Comparison of ENCODE assay signal across 9 cellular contexts in genomic region chr6:15266423-15266996, GRCh38. TPM values are rescaled to one million over a fixed set of nuclear protein-coding genes. Genes with fewer than 3 reads are reported as not detected.
A peak's percentile ranks its signal among the peaks of the same experiment; 100 is the strongest.
DNase-seq lines count a peak whose midpoint lies in the region; ATAC-seq and TF ChIP-seq lines count a peak whose summit lies in the region.
"Had no signal": no experiment of that assay in that cellular context is flagged by ENCODE, and none has a peak within 500 bp of the region (broad histone marks: within the 10 kb centered on the region; RNA-seq: fewer than 3 reads in every experiment).

No MANE protein-coding gene starts in this region.

- in situ Hi-C loops in G401 (cut with HindIII; ENCODE audit: low sequenced_read_pairs), result no loop called here

- CTCF ChIA-PET in WTC11 (lab: Charles Lee), result interaction anchor here (0.6 kb wide), 1 partner anchor 230 kb away, joined by 3 read pairs; no protein-coding TSS in a partner anchor

- H3K4me1 Mint-ChIP-seq in WTC11, result peaks cover 97% of the 10 kb centered on the region

- H3K9me3 Mint-ChIP-seq in WTC11, result no peaks in the 10 kb centered on the region

- DNase-seq in AML-193 (lab: John Stamatoyannopoulos, UW), result peak; percentile 13 to 24
- no peak for DNase-seq in WTC11 (ENCODE audit: low spot score)
- no peak for DNase-seq in left lobe of liver (ENCODE audit: low spot score)
- DNase-seq in activated gamma-delta T cell treated with Interleukin-2 at 50 U/mL for 16 hours, result no peak
- no peak for DNase-seq in G401 (ENCODE audit: low spot score)
- no peak for DNase-seq in COR-L47 (lab: John Stamatoyannopoulos, UW)
- DNase-seq: activated CD4-positive, alpha-beta T cell treated with anti-CD3 and anti-CD28 coated beads, Interleukin-2, amount 50 U/mL, for 4 hours had no signal

- ATAC-seq in HG02678 (IDR thresholded peaks at IDR 0.05; ENCODE audit: unreplicated experiment) (peak; percentile 46), WTC11 (no peak), left lobe of liver (peak; percentile 78), HG02870 (IDR thresholded peaks at IDR 0.05; ENCODE audit: unreplicated experiment) (no peak)

- peaks cover 9% of the 10 kb centered on the region; the same call in 1 of the 2 replicates for H3K36me3 Mint-ChIP-seq in WTC11

- H3K27me3 Mint-ChIP-seq in WTC11 (ENCODE audit: low read depth), result no peaks in the 10 kb centered on the region

- H3K4me3 Mint-ChIP-seq in WTC11, result peak overlapping the region; percentile 61

- H3K27ac Mint-ChIP-seq in WTC11, result peak overlapping the region; percentile 92

- POLR2A ChIA-PET in WTC11 (lab: Charles Lee), result no interaction called here

- TF ChIP-seq CTCF in WTC11 (IDR thresholded peaks at IDR 0.05), result no peak

TF ChIP-seq in WTC11, 78 proteins besides CTCF, POLR2A, EP300 and RAD21:
- TF ChIP-seq ZNF317 (CRISPR knock-in tag; IDR thresholded peaks at IDR 0.05; ENCODE audit: borderline replicate concordance, low read depth), result no peak
- 0 out of 2 replicates have a peak, but pooled peaks have one; percentile 20 for TF ChIP-seq SP1 (CRISPR knock-in tag; conservative IDR thresholded peaks at IDR 0.05)
- TF ChIP-seq IRF1 (CRISPR knock-in tag; IDR thresholded peaks at IDR 0.05), result no peak
- no peak for TF ChIP-seq NFYB (CRISPR knock-in tag; conservative IDR thresholded peaks at IDR 0.05; ENCODE audit: low read depth)
- TF ChIP-seq ETV6 (CRISPR knock-in tag; IDR thresholded peaks at IDR 0.05), result 0 out of 2 replicates have a peak, but pooled peaks have one; percentile 30
- TF ChIP-seq AFF4 (CRISPR knock-in tag; IDR thresholded peaks at IDR 0.05; ENCODE audit: borderline replicate concordance), result no peak
- TF ChIP-seq TEAD1 (CRISPR knock-in tag; IDR thresholded peaks at IDR 0.05), result no peak
- no peak for TF ChIP-seq FOXK1 (CRISPR knock-in tag; IDR thresholded peaks at IDR 0.05)
- no peak for TF ChIP-seq ZNF219 (CRISPR knock-in tag; IDR thresholded peaks at IDR 0.05; ENCODE audit: borderline replicate concordance)
- TF ChIP-seq ZNF425 (CRISPR knock-in tag; conservative IDR thresholded peaks at IDR 0.05), result no peak
- no peak for TF ChIP-seq SOX15 (CRISPR knock-in tag; IDR thresholded peaks at IDR 0.05)
- no peak for TF ChIP-seq JAZF1 (CRISPR knock-in tag; IDR thresholded peaks at IDR 0.05)
- TF ChIP-seq SMAD4 (CRISPR knock-in tag; IDR thresholded peaks at IDR 0.05), result no peak
- TF ChIP-seq NR2C2 (CRISPR knock-in tag; IDR thresholded peaks at IDR 0.05), result no peak
- TF ChIP-seq GABPB1 (CRISPR knock-in tag; IDR thresholded peaks at IDR 0.05), result no peak; the same call in 1 of the 2 replicates
TF ChIP-seq in WTC11: peak in this region for 2.

RNA-seq across cellular contexts. Expression of gene JARID2, which starts 20.6 kb away (rescaled TPM):
- total RNA-seq in WTC11 (2021) (166 to 180 TPM (median 167 TPM) in 3 replicates), left lobe of liver (3.8 TPM)
- 5.7 and 6.0 TPM in 2 replicates for total RNA-seq in G401 (2014; rRNA removed; shearing (Covaris generic))

Comparison
In these comparisons a context has a peak if more than half of its experiments do, and no peak if none do; other contexts are left out.
1. DNase-seq: peak in AML-193 (2 of 2); none in WTC11 (single experiment), left lobe of liver (single experiment), activated gamma-delta T cell treated with Interleukin-2 at 50 U/mL for 16 hours (single experiment), G401 (single experiment) and COR-L47 (single experiment).
2. ATAC-seq: peak in HG02678 (single experiment) and left lobe of liver (single experiment); none in WTC11 (single experiment) and HG02870 (single experiment).
3. RNA of gene JARID2, which starts 20.6 kb away (total RNA-seq): 166 to 180 TPM in WTC11; 5.7 to 6.0 TPM in G401 and 3.8 TPM in left lobe of liver (single experiment); every median in the first group is over 10 times any median in the second.